1 cellular context compared by ENCODE assay signal in the genomic region with DNA sequence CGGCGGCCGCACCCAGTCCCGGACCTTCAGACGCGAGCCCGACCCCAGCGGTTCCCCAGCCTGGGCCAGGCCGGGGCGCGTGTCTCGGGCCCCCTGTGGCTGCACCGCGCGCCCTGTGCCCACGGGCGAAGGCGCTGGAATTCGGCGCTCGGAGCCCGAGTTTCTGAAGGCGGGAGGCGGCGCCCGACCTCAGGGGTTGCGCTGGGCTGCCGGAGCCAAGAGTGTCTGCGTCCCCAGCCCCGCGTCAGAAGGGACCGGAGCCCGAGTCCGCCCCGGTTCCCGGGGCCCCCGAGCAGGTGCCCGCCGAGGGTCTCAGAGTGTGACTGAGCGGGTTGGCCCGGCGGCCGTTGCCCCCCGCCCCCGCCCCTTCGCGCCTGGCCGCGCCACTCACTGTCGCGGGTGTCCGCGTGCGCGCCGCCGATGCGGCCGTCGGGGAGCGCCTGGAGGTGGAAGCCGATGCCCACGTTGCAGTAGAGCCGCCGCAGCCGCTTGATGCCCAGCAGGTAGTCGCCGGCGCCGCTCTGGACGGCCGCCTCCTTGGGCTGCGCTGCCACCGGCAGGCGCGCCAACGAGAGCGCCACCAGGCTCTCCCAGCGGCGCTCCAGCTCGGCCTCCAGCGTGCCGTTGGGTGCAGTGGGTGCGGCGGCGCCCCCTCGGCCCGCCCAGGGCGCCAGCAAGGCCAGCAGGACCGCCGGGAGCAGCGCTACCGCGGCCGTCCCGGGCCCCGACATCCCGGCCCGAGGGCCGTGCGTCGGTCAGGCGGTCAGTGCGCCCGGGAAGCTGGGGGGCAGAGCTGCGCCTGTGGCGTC.
TF ChIP-seq lines count a peak whose summit lies in the region.

No MANE protein-coding gene starts in this region.

TF ChIP-seq in SK-N-SH, 30 proteins besides CTCF, POLR2A, EP300 and RAD21 (continued from another document):
- no peak for TF ChIP-seq MEF2A (IDR thresholded peaks at IDR 0.05; ENCODE audit: borderline replicate concordance, low read depth)
- no peak for TF ChIP-seq JUND (IDR thresholded peaks at IDR 0.05)
- no peak for TF ChIP-seq TAF1 (IDR thresholded peaks at IDR 0.05; ENCODE audit: borderline replicate concordance, low read depth, low read length)
- no peak for TF ChIP-seq SIN3A (IDR thresholded peaks at IDR 0.05; ENCODE audit: borderline replicate concordance, low read depth, low read length)
- TF ChIP-seq, protein P1, sequence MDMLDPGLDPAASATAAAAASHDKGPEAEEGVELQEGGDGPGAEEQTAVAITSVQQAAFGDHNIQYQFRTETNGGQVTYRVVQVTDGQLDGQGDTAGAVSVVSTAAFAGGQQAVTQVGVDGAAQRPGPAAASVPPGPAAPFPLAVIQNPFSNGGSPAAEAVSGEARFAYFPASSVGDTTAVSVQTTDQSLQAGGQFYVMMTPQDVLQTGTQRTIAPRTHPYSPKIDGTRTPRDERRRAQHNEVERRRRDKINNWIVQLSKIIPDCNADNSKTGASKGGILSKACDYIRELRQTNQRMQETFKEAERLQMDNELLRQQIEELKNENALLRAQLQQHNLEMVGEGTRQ (IDR thresholded peaks at IDR 0.05; ENCODE audit: borderline replicate concordance, low read depth, low read length), result no peak
- TF ChIP-seq FOSL2 (IDR thresholded peaks at IDR 0.05; ENCODE audit: borderline replicate concordance, low read depth), result no peak
- TF ChIP-seq MXI1 (IDR thresholded peaks at IDR 0.05; ENCODE audit: low read depth, low read length), result no peak
- no peak for TF ChIP-seq FOXM1 (IDR thresholded peaks at IDR 0.05; ENCODE audit: low read depth)
- no peak for TF ChIP-seq REST (IDR thresholded peaks at IDR 0.05; ENCODE audit: low read depth, low read length)
- TF ChIP-seq GATA2 (CRISPR knock-in tag; IDR thresholded peaks at IDR 0.05), result no peak
- TF ChIP-seq ZBTB33 (IDR thresholded peaks at IDR 0.05; ENCODE audit: borderline replicate concordance, low read depth), result no peak
- no peak for TF ChIP-seq GABPA (IDR thresholded peaks at IDR 0.05; ENCODE audit: low read depth)
- no peak for TF ChIP-seq POLR2AphosphoS5 (IDR thresholded peaks at IDR 0.05; ENCODE audit: low read depth, low read length)
- TF ChIP-seq TEAD4 (IDR thresholded peaks at IDR 0.05; ENCODE audit: borderline replicate concordance, insufficient read depth), result no peak
- TF ChIP-seq IRF3 (IDR thresholded peaks at IDR 0.05; ENCODE audit: low read depth, low read length), result no peak
